8 cellular contexts compared by ENCODE assay signal in the genomic region with DNA sequence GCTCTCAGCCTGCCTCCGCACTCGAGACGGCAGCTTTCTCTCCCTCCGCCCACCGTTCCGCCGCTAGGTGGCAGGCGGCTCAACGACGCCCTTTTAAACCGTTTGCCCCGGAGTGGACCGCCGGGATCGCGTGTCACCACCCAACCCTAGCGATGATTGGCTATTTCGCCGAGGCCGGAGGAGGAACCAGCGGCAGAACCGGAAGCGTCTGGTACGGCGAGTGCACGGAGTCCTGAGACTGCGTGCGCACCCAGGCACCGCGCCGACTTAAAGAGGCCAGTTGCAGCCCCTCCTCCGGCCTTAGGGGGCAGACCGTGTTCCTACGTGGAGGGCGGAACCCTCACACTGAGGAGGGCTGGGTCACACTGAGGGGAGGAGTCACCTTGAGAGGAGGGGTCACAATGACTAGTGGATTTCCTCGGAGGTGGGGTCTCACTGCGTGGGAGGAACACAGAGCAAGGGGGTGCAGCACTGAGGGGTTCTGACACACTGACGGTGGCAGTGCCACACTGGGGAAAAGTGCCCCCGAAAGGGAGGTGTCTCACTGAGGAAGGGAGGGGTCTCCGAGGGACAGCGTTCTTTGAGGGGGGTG. TPM values are rescaled to one million over a fixed set of nuclear protein-coding genes. Genes with fewer than 3 reads are reported as not detected.
DNase-seq lines count a peak whose midpoint lies in the region; ATAC-seq and TF ChIP-seq lines count a peak whose summit lies in the region.

No MANE protein-coding gene starts in this region.

- H3K27me3 Mint-ChIP-seq in effector memory CD8-positive, alpha-beta T cell, result no peaks in the 10 kb centered on the region
- no peaks in the 10 kb centered on the region for H3K27me3 Mint-ChIP-seq in memory B cell

- H3K36me3 Mint-ChIP-seq in effector memory CD8-positive, alpha-beta T cell (ENCODE audit: insufficient read depth), result peaks cover 26% of the 10 kb centered on the region
- peaks cover 8% of the 10 kb centered on the region for H3K36me3 Mint-ChIP-seq in memory B cell

- peak overlapping the region; percentile 93 to 97 for H3K27ac Mint-ChIP-seq in effector memory CD8-positive, alpha-beta T cell
- peak overlapping the region; percentile 96 for H3K27ac Mint-ChIP-seq in memory B cell

- DNase-seq in COR-L47 (lab: John Stamatoyannopoulos, UW) (peak; percentile 100), GM20000 (ENCODE audit: low spot score) (peak; percentile 97), HT-29 (ENCODE audit: low spot score) (peak; percentile 99), memory B cell (ENCODE audit: low spot score in 2 of 2) (peak; percentile 94 to 99)
- peak; percentile 99 for DNase-seq in NK-92 treated with Interleukin-12 subunit alpha and Interleukin-12 subunit beta, amount 100 ng/mL, for 24 hours (lab: John Stamatoyannopoulos, UW)
- DNase-seq in activated CD8-positive, alpha-beta memory T cell treated with anti-CD3 and anti-CD28 coated beads for 48 hours (ENCODE audit: low read depth in 2 of 3, low spot score in 2 of 3), result peak; percentile 94 to 99 (median 97)
- peak; percentile 97 to 99 (median 99) for DNase-seq in effector memory CD8-positive, alpha-beta T cell
- peak; percentile 99 for DNase-seq in stimulated activated CD8-positive, alpha-beta memory T cell treated with anti-CD3 and anti-CD28 coated beads, Interleukin-12 subunit alpha, Interleukin-12 subunit beta, amount 100 ng/mL, for 24 hours (ENCODE audit: extremely low read depth)

- ATAC-seq in effector memory CD8-positive, alpha-beta T cell (replicated peaks), result peak; percentile 85
- ATAC-seq in memory B cell (ENCODE audit: low read depth), result peak; percentile 81

- H3K4me3 Mint-ChIP-seq in effector memory CD8-positive, alpha-beta T cell, result peak overlapping the region; percentile 97 to 99
- peak overlapping the region; percentile 95 for H3K4me3 Mint-ChIP-seq in memory B cell

- peak; percentile 89 for TF ChIP-seq CTCF in GM20000 (IDR thresholded peaks at IDR 0.05; ENCODE audit: extremely low read depth, missing control alignments)

- peaks cover 26 to 31% of the 10 kb centered on the region in 2 donors for H3K4me1 Mint-ChIP-seq in effector memory CD8-positive, alpha-beta T cell (ENCODE audit: low read depth in 2 of 2)
- peaks cover 27% of the 10 kb centered on the region for H3K4me1 Mint-ChIP-seq in memory B cell

- H3K9me3 Mint-ChIP-seq in effector memory CD8-positive, alpha-beta T cell, result no peaks in the 10 kb centered on the region
- no peaks in the 10 kb centered on the region for H3K9me3 Mint-ChIP-seq in memory B cell

RNA-seq across cellular contexts. Expression of a gene that starts 1.0 kb away (rescaled TPM):
- 7.7 and 7.9 TPM in 2 replicates for total RNA-seq in HT-29 (2014; rRNA removed; shearing (Covaris generic))

RNA-seq across cellular contexts. Expression of a gene that starts 14.1 kb away (rescaled TPM):
- total RNA-seq in HT-29 (2014; rRNA removed; shearing (Covaris generic)), result 0.23 TPM in 1 of 2 replicates, not detected in the other

RNA-seq across cellular contexts. Expression of a gene that starts 46.6 kb away (rescaled TPM):
- not detected in 2 replicates for total RNA-seq in HT-29 (2014; rRNA removed; shearing (Covaris generic))

RNA-seq across cellular contexts. Expression of a gene that starts 53.7 kb away (rescaled TPM):
- total RNA-seq in HT-29 (2014; rRNA removed; shearing (Covaris generic)), result 23,916 and 27,637 TPM in 2 replicates

RNA-seq across cellular contexts. Expression of a gene that starts 54.0 kb away (rescaled TPM):
- total RNA-seq in HT-29 (2014; rRNA removed; shearing (Covaris generic)), result 19.7 and 19.9 TPM in 2 replicates

Comparison
In these comparisons a context has a peak if more than half of its experiments do, and no peak if none do; other contexts are left out.
1. Peak in every context shown above with its lines: DNase-seq and ATAC-seq.